In the genomic region with DNA sequence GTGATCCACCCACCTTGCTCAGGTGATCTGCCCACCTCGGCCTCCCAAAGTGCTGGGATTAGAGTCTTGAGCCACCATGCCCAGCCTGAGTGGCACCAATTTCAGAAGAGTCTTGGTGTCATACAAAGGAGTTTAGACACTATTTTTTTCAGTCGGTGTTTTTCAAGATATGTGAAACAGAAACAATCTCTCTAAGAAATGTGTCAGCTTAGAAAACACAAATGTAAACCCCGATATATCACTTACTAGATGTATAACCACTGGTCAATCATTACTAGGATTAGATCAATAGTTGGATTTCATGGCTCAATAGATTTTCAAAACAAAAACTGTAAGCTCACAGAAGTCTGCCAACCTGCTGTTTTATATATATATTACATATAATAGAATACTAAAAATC, we compare ENCODE assay signal across 21 cellular contexts.
DNase-seq lines count a peak whose midpoint lies in the region; ATAC-seq and TF ChIP-seq lines count a peak whose summit lies in the region.
"Had no signal": no experiment of that assay in that cellular context is flagged by ENCODE, and none has a peak within 500 bp of the region (broad histone marks: within the 10 kb centered on the region; RNA-seq: fewer than 3 reads in every experiment).

No MANE protein-coding gene starts in this region.

- DNase-seq in DMS 273 treated with DMSO at 0.1 percent for 48 hours (lab: John Stamatoyannopoulos, UW) (no peak), KBM-7 (no peak), A673 (ENCODE audit: low spot score) (no peak), HPDE6-E6E7 (ENCODE audit: extremely low spot score) (no peak)
- DNase-seq: activated CD4-positive, alpha-beta T cell treated with anti-CD3 and anti-CD28 coated beads, Interleukin-2, amount 10 ng/mL, durations not matched to agents 7 days and 5 days; activated gamma-delta T cell treated with Interleukin-2 at 50 U/mL for 16 hours; amniotic stem cell; effector CD8-positive, alpha-beta T cell; glutamatergic neuron; left ventricle myocardium inferior; nucleus accumbens; SIG-M5; T-helper 1 cell had no signal

- peak; percentile 84 for ATAC-seq in GM18508 (IDR thresholded peaks at IDR 0.05; ENCODE audit: insufficient read depth, unreplicated experiment)
- ATAC-seq in GM19463 (IDR thresholded peaks at IDR 0.05; ENCODE audit: unreplicated experiment), result peak; percentile 87
- peak; percentile 70 for ATAC-seq in HG02798 (IDR thresholded peaks at IDR 0.05; ENCODE audit: poor library complexity, unreplicated experiment)
- peak; percentile 72 for ATAC-seq in HG03378 (IDR thresholded peaks at IDR 0.05; ENCODE audit: unreplicated experiment)
- ATAC-seq: stimulated activated effector memory CD8-positive, alpha-beta T cell treated with anti-CD3 and anti-CD28 coated beads, Interleukin-12 subunit alpha, Interleukin-12 subunit beta, amount 100 ng/mL, for 72 hours had no signal

- POLR2A ChIA-PET in A673 (lab: Charles Lee; ENCODE audit: low non-redundant PET), result no interaction called here

- H3K9me3 ChIP-seq in A673 (ENCODE audit: low read depth, low read length, poor library complexity, severe bottlenecking), result no peaks in the 10 kb centered on the region
- H3K9me3 ChIP-seq: BLaER1, esophagus muscularis mucosa, left ventricle myocardium inferior, thoracic aorta had no signal

- peaks cover 42% of the 10 kb centered on the region for H3K36me3 ChIP-seq in A673 (ENCODE audit: insufficient read depth, low read length, poor library complexity, severe bottlenecking)
- H3K36me3 ChIP-seq: BLaER1 had no signal

- no peaks in the 10 kb centered on the region for H3K27me3 ChIP-seq in A673 (replicated peaks; ENCODE audit: insufficient read depth, low read depth, low read length, poor library complexity)
- H3K27me3 ChIP-seq: BLaER1, esophagus muscularis mucosa had no signal

- BruUV-seq in A673 (replicated peaks; lab: Mats Ljungman, UMichigan), result no TSS peak

- H3K27ac ChIP-seq in A673 (ENCODE audit: low read depth, low read length, poor library complexity, severe bottlenecking), result no peak overlapping the region
- H3K27ac ChIP-seq: BLaER1, esophagus muscularis mucosa, left ventricle myocardium inferior, thoracic aorta had no signal

- H3K4me1 ChIP-seq in A673 (ENCODE audit: insufficient read depth, low read length, poor library complexity, severe bottlenecking), result peaks cover 44% of the 10 kb centered on the region
- H3K4me1 ChIP-seq: BLaER1, left ventricle myocardium inferior had no signal

- intact Hi-C loops in A673 (cut with micrococcal nuclease; ENCODE audit: unreplicated experiment), result no loop called here

- no peak overlapping the region for H3K4me3 ChIP-seq in A673 (ENCODE audit: low read depth, low read length, poor library complexity, severe bottlenecking)
- H3K4me3 ChIP-seq: BLaER1, esophagus muscularis mucosa, left ventricle myocardium inferior, thoracic aorta had no signal

- CTCF ChIA-PET in A673 (lab: Charles Lee), result no interaction called here

- TF ChIP-seq CTCF in A673 (conservative IDR thresholded peaks at IDR 0.05; ENCODE audit: low read depth, low read length), result no peak

- in situ Hi-C loops in KBM-7 (cut with MboI; ENCODE audit: low pct_unique_long_range_greater_than_20kb, low sequenced_read_pairs), result no loop called here
